ENCODE assay signal across 19 cellular contexts in genomic region chrX:50769389-50770063, GRCh38. TPM values are rescaled to one million over a fixed set of nuclear protein-coding genes. Genes with fewer than 3 reads are reported as not detected.
A peak's percentile ranks its signal among the peaks of the same experiment; 100 is the strongest.
DNase-seq lines count a peak whose midpoint lies in the region; ATAC-seq, FAIRE-seq and TF ChIP-seq lines count a peak whose summit lies in the region.
"Had no signal": no experiment of that assay in that cellular context is flagged by ENCODE, and none has a peak within 500 bp of the region (broad histone marks: within the 10 kb centered on the region; RNA-seq: fewer than 3 reads in every experiment).

No MANE protein-coding gene starts in this region.

- in situ Hi-C loops in HepG2 (cut with HindIII; ENCODE audit: extremely low pct_ligation_motif_present, low pct_unique_long_range_greater_than_20kb) = no loop called here

- no peaks in the 10 kb centered on the region for H3K36me3 ChIP-seq in HepG2 (replicated peaks in 1 of 2; ENCODE audit: control insufficient read depth in 1 of 2, insufficient read depth in 2 of 2, low read length in 2 of 2)
- no peaks in the 10 kb centered on the region for H3K36me3 ChIP-seq in right lobe of liver
- H3K36me3 ChIP-seq in mucosa of rectum (ENCODE audit: control insufficient read depth in 2 of 2, insufficient read depth in 2 of 2, low read length in 2 of 2) = no peaks in the 10 kb centered on the region
- H3K36me3 ChIP-seq in upper lobe of right lung = no peaks in the 10 kb centered on the region
- H3K36me3 ChIP-seq: thyroid gland had no signal

- CTCF ChIA-PET in HepG2 (lab: Yijun Ruan, JAX; ENCODE audit: low intra/inter-chr PET ratio, low total read pairs) = no interaction called here

- H3K79me2 ChIP-seq in HepG2 (ENCODE audit: insufficient read depth, low read length) = no peaks in the 10 kb centered on the region

- no peak overlapping the region for H3K4me2 ChIP-seq in HepG2 (ENCODE audit: low read depth, low read length)

- POLR2A ChIA-PET in HepG2 (lab: Yijun Ruan, JAX) = no interaction called here

- no peak for TF ChIP-seq POLR2A in HepG2 (IDR thresholded peaks at IDR 0.05; ENCODE audit: insufficient read depth in 1 of 2, low read depth in 2 of 2, low read length in 2 of 2)
- TF ChIP-seq POLR2A in right lobe of liver (IDR thresholded peaks at IDR 0.05) = no peak

- no peak overlapping the region for H3K4me3 ChIP-seq in HepG2 (replicated peaks in 1 of 3; ENCODE audit: insufficient read depth in 1 of 3, low read depth in 2 of 3, low read length in 3 of 3)
- no peak overlapping the region for H3K4me3 ChIP-seq in right lobe of liver
- H3K4me3 ChIP-seq in mucosa of rectum (ENCODE audit: low read length in 2 of 2) = peak overlapping the region in 1 of 2 donors; percentile 10
- H3K4me3 ChIP-seq in upper lobe of right lung = no peak overlapping the region
- H3K4me3 ChIP-seq: thyroid gland had no signal

- peaks cover 10 to 23% of the 10 kb centered on the region in 2 donors for H3K27me3 Mint-ChIP-seq in natural killer cell treated with Interleukin-12 subunit alpha and Interleukin-12 subunit beta and Interleukin-15 and Interleukin-18, amount 100 ng/mL, for 72 hours

- H3K9me3 ChIP-seq in HepG2 (ENCODE audit: low read length) = no peaks in the 10 kb centered on the region
- no peaks in the 10 kb centered on the region for H3K9me3 ChIP-seq in right lobe of liver
- no peaks in the 10 kb centered on the region for H3K9me3 ChIP-seq in mucosa of rectum (ENCODE audit: control insufficient read depth in 2 of 2, low read length in 2 of 2)
- H3K9me3 ChIP-seq in upper lobe of right lung = no peaks in the 10 kb centered on the region
- H3K9me3 ChIP-seq: thyroid gland had no signal

- H3K4me1 Mint-ChIP-seq in natural killer cell treated with Interleukin-12 subunit alpha and Interleukin-12 subunit beta and Interleukin-15 and Interleukin-18, amount 100 ng/mL, for 72 hours (ENCODE audit: low read depth in 2 of 2) = no peaks in the 10 kb centered on the region
- H3K4me1 Mint-ChIP-seq: CD8-positive, alpha-beta memory T cell had no signal

- TF ChIP-seq EP300 in HepG2 (IDR thresholded peaks at IDR 0.05; ENCODE audit: low read depth in 2 of 2, low read length in 2 of 2) = no peak
- TF ChIP-seq EP300 in HepG2 (CRISPR knock-in tag; IDR thresholded peaks at IDR 0.05; ENCODE audit: borderline replicate concordance) = no peak

- TF ChIP-seq CTCF in HepG2 (CRISPR knock-in tag; IDR thresholded peaks at IDR 0.05) (no peak), right lobe of liver (IDR thresholded peaks at IDR 0.05) (no peak), upper lobe of right lung (IDR thresholded peaks at IDR 0.05) (no peak)

- no peak overlapping the region for H3K27ac Mint-ChIP-seq in natural killer cell treated with Interleukin-12 subunit alpha and Interleukin-12 subunit beta and Interleukin-15 and Interleukin-18, amount 100 ng/mL, for 72 hours
- H3K27ac Mint-ChIP-seq: activated CD4-positive, alpha-beta memory T cell treated with anti-CD3 and anti-CD28 coated beads for 36 hours; activated T-helper 1 cell treated with anti-CD3 and anti-CD28 coated beads, Interleukin-12 subunit alpha, Interleukin-12 subunit beta, Interleukin-2, Interleukin-4 antibody, amounts not matched to agents 30 ng/mL and 10 ng/mL and 1 ng/mL, durations not matched to agents 14 hours and 24 hours and 36 hours; CD8-positive, alpha-beta memory T cell had no signal

- no peaks in the 10 kb centered on the region for H3K36me3 Mint-ChIP-seq in natural killer cell treated with Interleukin-12 subunit alpha and Interleukin-12 subunit beta and Interleukin-15 and Interleukin-18, amount 100 ng/mL, for 72 hours
- H3K36me3 Mint-ChIP-seq: activated CD4-positive, alpha-beta memory T cell treated with anti-CD3 and anti-CD28 coated beads for 36 hours; CD8-positive, alpha-beta memory T cell had no signal

- H4K20me1 ChIP-seq in HepG2 (ENCODE audit: insufficient read depth, low read length) = no peaks in the 10 kb centered on the region

- intact Hi-C loops in HepG2 (cut with micrococcal nuclease; ENCODE audit: unreplicated experiment) (no loop called here), right lobe of liver (cut with DNase I) (no loop called here), upper lobe of right lung (cut with DNase I) (no loop called here)

- no peak overlapping the region for H3K27ac ChIP-seq in HepG2 (ENCODE audit: extremely low read length, insufficient read depth, low read length)
- H3K27ac ChIP-seq in right lobe of liver = no peak overlapping the region
- peak overlapping the region; percentile 4 for H3K27ac ChIP-seq in epithelial cell of prostate
- peak overlapping the region; percentile 71 to 77 for H3K27ac ChIP-seq in mucosa of rectum (ENCODE audit: low read depth in 2 of 2, low read length in 2 of 2)
- H3K27ac ChIP-seq in upper lobe of right lung = peak overlapping the region; percentile 42
- H3K27ac ChIP-seq: thyroid gland had no signal

- BruUV-seq in HepG2 (replicated peaks; lab: Mats Ljungman, UMichigan) = no TSS peak

- no peaks in the 10 kb centered on the region for H3K27me3 ChIP-seq in HepG2 (ENCODE audit: control insufficient read depth in 1 of 2, insufficient read depth in 2 of 2, low read length in 2 of 2)
- peaks cover 0 to 4% of the 10 kb centered on the region in 2 donors for H3K27me3 ChIP-seq in right lobe of liver
- peaks cover 0 to 2% of the 10 kb centered on the region in 2 donors for H3K27me3 ChIP-seq in mucosa of rectum (ENCODE audit: control insufficient read depth in 2 of 2, insufficient read depth in 2 of 2, low read length in 2 of 2)
- no peaks in the 10 kb centered on the region for H3K27me3 ChIP-seq in upper lobe of right lung
- H3K27me3 ChIP-seq: thyroid gland had no signal

- peak; percentile 15 for FAIRE-seq in HepG2 (lab: Jason Lieb, UNC)
- FAIRE-seq: GM12891 had no signal

- H2AFZ ChIP-seq in HepG2 (ENCODE audit: low read length) = no peak overlapping the region

- WGBS in HepG2 (ENCODE audit: low lambda C conversion rate) = 90% methylated on average over 3 of the region's 5 CpGs
- WGBS in right lobe of liver (ENCODE audit: insufficient coverage, low coverage, low lambda C conversion rate, missing lambda C conversion rate) = 93% methylated on average over 4 of the region's 5 CpGs

- TF ChIP-seq RAD21 in HepG2 (CRISPR knock-in tag; IDR thresholded peaks at IDR 0.05) = no peak

- H3K9ac ChIP-seq in HepG2 (ENCODE audit: insufficient read depth, low read depth, low read length) (no peak overlapping the region), mucosa of rectum (ENCODE audit: low read depth in 1 of 2, low read length in 2 of 2) (no peak overlapping the region)

- H3K4me3 Mint-ChIP-seq in natural killer cell treated with Interleukin-12 subunit alpha and Interleukin-12 subunit beta and Interleukin-15 and Interleukin-18, amount 100 ng/mL, for 72 hours = no peak overlapping the region
- H3K4me3 Mint-ChIP-seq: activated CD4-positive, alpha-beta memory T cell treated with anti-CD3 and anti-CD28 coated beads for 36 hours; activated T-helper 1 cell treated with anti-CD3 and anti-CD28 coated beads, Interleukin-12 subunit alpha, Interleukin-12 subunit beta, Interleukin-2, Interleukin-4 antibody, amounts not matched to agents 30 ng/mL and 10 ng/mL and 1 ng/mL, durations not matched to agents 14 hours and 24 hours and 36 hours; CD8-positive, alpha-beta memory T cell had no signal

- H3K4me1 ChIP-seq in HepG2 (ENCODE audit: insufficient read depth, low read length) (no peaks in the 10 kb centered on the region), right lobe of liver (no peaks in the 10 kb centered on the region), mucosa of rectum (ENCODE audit: control insufficient read depth in 2 of 2, insufficient read depth in 2 of 2, low read length in 2 of 2) (peaks cover 10 to 23% of the 10 kb centered on the region in 2 donors), upper lobe of right lung (no peaks in the 10 kb centered on the region)

- no peaks in the 10 kb centered on the region for H3K9me3 Mint-ChIP-seq in natural killer cell treated with Interleukin-12 subunit alpha and Interleukin-12 subunit beta and Interleukin-15 and Interleukin-18, amount 100 ng/mL, for 72 hours
- H3K9me3 Mint-ChIP-seq: activated CD4-positive, alpha-beta memory T cell treated with anti-CD3 and anti-CD28 coated beads for 36 hours; activated T-helper 1 cell treated with anti-CD3 and anti-CD28 coated beads, Interleukin-12 subunit alpha, Interleukin-12 subunit beta, Interleukin-2, Interleukin-4 antibody, amounts not matched to agents 30 ng/mL and 10 ng/mL and 1 ng/mL, durations not matched to agents 14 hours and 24 hours and 36 hours; CD8-positive, alpha-beta memory T cell had no signal

- ATAC-seq in HepG2 = no peak
- no peak for ATAC-seq in right lobe of liver
- ATAC-seq in upper lobe of right lung = peak; percentile 82
- no peak for ATAC-seq in natural killer cell treated with Interleukin-12 subunit alpha and Interleukin-12 subunit beta and Interleukin-15 and Interleukin-18, amount 100 ng/mL, for 72 hours
- ATAC-seq: HCT116 had no signal

- DNase-seq in HepG2 (ENCODE audit: low spot score) (no peak), right lobe of liver (no peak), epithelial cell of prostate (ENCODE audit: low read depth, low spot score) (no peak), upper lobe of right lung (no peak), SK-N-DZ (ENCODE audit: low spot score) (no peak)
- DNase-seq in activated CD8-positive, alpha-beta memory T cell treated with anti-CD3 and anti-CD28 coated beads, Interleukin-2, amount 50 U/mL, for 48 hours = no peak
- DNase-seq in natural killer cell treated with Interleukin-12 subunit alpha and Interleukin-12 subunit beta and Interleukin-15 and Interleukin-18, amount 100 ng/mL, for 72 hours (ENCODE audit: low spot score) = no peak
- DNase-seq: activated CD4-positive, alpha-beta memory T cell treated with anti-CD3 and anti-CD28 coated beads for 36 hours; aorta; CD8-positive, alpha-beta memory T cell; NCI-H510A; stimulated activated CD4-positive, alpha-beta T cell treated with anti-CD3 and anti-CD28 coated beads, Interleukin-1b, Interleukin-23, amount 100 ng/mL, for 48 hours; thyroid gland had no signal

RNA-seq across cellular contexts. Expression of gene SHROOM4, which starts 44.5 kb away (rescaled TPM):
- total RNA-seq in HepG2 (2016; rRNA removed; fragmentation: Illumina TruSeq; extraction: Trizol) (0.15 and 0.18 TPM in 2 replicates), right lobe of liver (1 to 10 TPM in 4 of 6 experiments, under 1 TPM in 2; 0.55 to 2.0 (median 1.2) TPM), upper lobe of right lung (43.5 TPM)
- under 0.01 TPM in 1 of 2 replicates, not detected in the other for total RNA-seq in HepG2 (2016; cell fraction: cytosol; rRNA removed; fragmentation: Illumina TruSeq; extraction: Trizol; ENCODE audit: low read depth)
- total RNA-seq in HepG2 (2016; cell fraction: insoluble cytoplasmic fraction; rRNA removed; fragmentation: Illumina TruSeq; extraction: Trizol) = 0.11 and 0.25 TPM in 2 replicates
- 0.03 TPM in 1 of 2 replicates, not detected in the other for total RNA-seq in HepG2 (2016; cell fraction: membrane; rRNA removed; fragmentation: Illumina TruSeq; extraction: Trizol)
- 0.06 and 0.09 TPM in 2 replicates for total RNA-seq in HepG2 (2016; cell fraction: nucleus; rRNA removed; fragmentation: Illumina TruSeq; extraction: Trizol)
- polyA plus RNA-seq in HepG2 (2011; rRNA removed) = 0.05 and 0.08 TPM in 2 replicates
- 0.04 and 0.05 TPM in 2 replicates for polyA plus RNA-seq in HepG2 (2011; cell fraction: cytosol; rRNA removed)
- 0.07 and 0.10 TPM in 2 replicates for polyA plus RNA-seq in HepG2 (2011; cell fraction: nucleus; rRNA removed)
- 0.03 and 0.04 TPM in 2 replicates for polyA plus RNA-seq in HepG2 (2012)
- polyA plus RNA-seq in HepG2 (2016; cell fraction: cytosol; fragmentation: Illumina TruSeq; extraction: Trizol; ENCODE audit: low read depth) = not detected in 2 replicates
- 0.04 and 0.05 TPM in 2 replicates for polyA plus RNA-seq in HepG2 (2016; cell fraction: insoluble cytoplasmic fraction; fragmentation: Illumina TruSeq; extraction: Trizol; ENCODE audit: low read depth)
- 0.01 TPM in 1 of 2 replicates, not detected in the other for polyA plus RNA-seq in HepG2 (2016; cell fraction: membrane; fragmentation: Illumina TruSeq; extraction: Trizol; ENCODE audit: low read depth)
- polyA plus RNA-seq in HepG2 (2016; cell fraction: nucleus; fragmentation: Illumina TruSeq; extraction: Trizol; ENCODE audit: insufficient read depth, low read depth) = 0.08 and 0.09 TPM in 2 replicates
- polyA minus RNA-seq in HepG2 (2011; rRNA and poly(A)+ RNA removed; ENCODE audit: low replicate concordance) = 0.46 TPM in 1 of 2 replicates, not detected in the other
- 0.18 and 0.30 TPM in 2 replicates for polyA minus RNA-seq in HepG2 (2011; cell fraction: cytosol; rRNA and poly(A)+ RNA removed)
- polyA minus RNA-seq in HepG2 (2011; cell fraction: nucleus; rRNA and poly(A)+ RNA removed) = 0.12 and 0.39 TPM in 2 replicates
- not detected in 2 replicates for polyA plus RNA-seq in SK-N-DZ (2014; cell fraction: cytosol; rRNA removed)
- polyA plus RNA-seq in SK-N-DZ (2014; cell fraction: nucleus; rRNA removed) = not detected in 2 replicates
- total RNA-seq in natural killer cell treated with Interleukin-12 subunit alpha and Interleukin-12 subunit beta and Interleukin-15 and Interleukin-18, amount 100 ng/mL, for 72 hours = not detected
- total RNA-seq: activated CD4-positive, alpha-beta memory T cell treated with anti-CD3 and anti-CD28 coated beads for 36 hours; activated T-helper 1 cell treated with anti-CD3 and anti-CD28 coated beads, Interleukin-12 subunit alpha, Interleukin-12 subunit beta, Interleukin-2, Interleukin-4 antibody, amounts not matched to agents 30 ng/mL and 10 ng/mL and 1 ng/mL, durations not matched to agents 14 hours and 24 hours and 36 hours; CD8-positive, alpha-beta memory T cell; LHCN-M2; OCI-LY7 had no signal
- polyA plus RNA-seq: CD8-positive, alpha-beta memory T cell had no signal

Comparison
In these comparisons a context has a peak if more than half of its experiments do, and no peak if none do; other contexts are left out.
1. H3K27ac ChIP-seq: peak in epithelial cell of prostate (single experiment), mucosa of rectum (2 of 2) and upper lobe of right lung (single experiment); none in HepG2 (single experiment) and right lobe of liver (0 of 3).
2. RNA of gene SHROOM4, which starts 44.5 kb away (total RNA-seq): 43.5 TPM in upper lobe of right lung (single experiment); 0.55 to 2.0 TPM in right lobe of liver, under 0.01 to 0.25 TPM in HepG2 and not detected in natural killer cell treated with Interleukin-12 subunit alpha and Interleukin-12 subunit beta and Interleukin-15 and Interleukin-18, amount 100 ng/mL, for 72 hours; every median in the first group is over 10 times any median in the second.